Comparison of ENCODE assay signal across 10 cellular contexts in genomic region chr1:181620183-181620582, GRCh38.
"Had no signal": no experiment of that assay in that cellular context is flagged by ENCODE, and none has a peak within 500 bp of the region (broad histone marks: within the 10 kb centered on the region; RNA-seq: fewer than 3 reads in every experiment).

No MANE protein-coding gene starts in this region.

- FAIRE-seq: K562 had no signal

- DNase-seq: GM23248, GOT3, H7, HFFc6, IMR-90, KG1 had no signal

- ATAC-seq: HCT116, K562 had no signal

- H3K4me3 Mint-ChIP-seq: HFFc6 had no signal

- H3K27ac ChIP-seq: GM23248, HL-60 had no signal

- H3K9me3 ChIP-seq: HAP-1 had no signal

- H3K9ac ChIP-seq: GM23248 had no signal

- H2AFZ ChIP-seq: GM23248 had no signal

- H3K4me1 ChIP-seq: HAP-1 had no signal

- H3K27ac Mint-ChIP-seq: HFFc6 had no signal

- H3K36me3 ChIP-seq: HAP-1 had no signal

- H3K4me3 ChIP-seq: GM23248, HAP-1, K562 had no signal
